In the genomic region with DNA sequence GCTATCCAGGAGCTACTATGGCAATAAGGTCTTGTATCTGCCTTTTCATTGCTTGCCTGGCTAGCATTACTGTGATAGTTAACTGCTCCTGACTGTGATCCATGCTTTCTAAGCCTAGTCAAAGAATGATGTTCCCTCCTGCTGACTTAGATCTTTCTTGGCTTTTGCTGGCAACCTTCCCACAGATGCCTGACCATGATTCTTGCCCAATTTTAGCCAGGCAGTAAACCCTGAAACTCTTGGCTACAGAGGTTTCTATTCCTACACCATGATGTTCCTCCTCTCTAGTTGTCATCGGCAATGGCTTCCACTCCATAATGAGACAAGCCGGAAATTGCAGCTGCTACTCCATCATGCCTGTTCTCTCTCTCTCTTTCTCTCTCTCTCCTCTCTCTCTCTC, we compare ENCODE assay signal across 2 cellular contexts.
TF ChIP-seq lines count a peak whose summit lies in the region.

No MANE protein-coding gene starts in this region.

TF ChIP-seq in IMR-90, 13 proteins besides CTCF, POLR2A, EP300 and RAD21 (continued from another document):
- TF ChIP-seq, protein P1, sequence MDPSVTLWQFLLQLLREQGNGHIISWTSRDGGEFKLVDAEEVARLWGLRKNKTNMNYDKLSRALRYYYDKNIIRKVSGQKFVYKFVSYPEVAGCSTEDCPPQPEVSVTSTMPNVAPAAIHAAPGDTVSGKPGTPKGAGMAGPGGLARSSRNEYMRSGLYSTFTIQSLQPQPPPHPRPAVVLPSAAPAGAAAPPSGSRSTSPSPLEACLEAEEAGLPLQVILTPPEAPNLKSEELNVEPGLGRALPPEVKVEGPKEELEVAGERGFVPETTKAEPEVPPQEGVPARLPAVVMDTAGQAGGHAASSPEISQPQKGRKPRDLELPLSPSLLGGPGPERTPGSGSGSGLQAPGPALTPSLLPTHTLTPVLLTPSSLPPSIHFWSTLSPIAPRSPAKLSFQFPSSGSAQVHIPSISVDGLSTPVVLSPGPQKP (IDR thresholded peaks at IDR 0.05; ENCODE audit: borderline replicate concordance, low read depth, low read length): no peak
- TF ChIP-seq RFX5 (IDR thresholded peaks at IDR 0.05; ENCODE audit: low read depth, low read length) (no peak), NFE2L2 (IDR thresholded peaks at IDR 0.05; ENCODE audit: low read depth, low read length) (no peak), MAZ (IDR thresholded peaks at IDR 0.05; ENCODE audit: borderline replicate concordance, low read depth, low read length) (no peak), FOS (IDR thresholded peaks at IDR 0.05; ENCODE audit: low read depth, low read length) (no peak), RCOR1 (IDR thresholded peaks at IDR 0.05; ENCODE audit: insufficient replicate concordance, low read length) (no peak), CHD1 (IDR thresholded peaks at IDR 0.05; ENCODE audit: low read depth, low read length) (no peak), MAFK (IDR thresholded peaks at IDR 0.05; ENCODE audit: low read depth, low read length) (no peak), SMC3 (IDR thresholded peaks at IDR 0.05; ENCODE audit: low read depth, low read length) (no peak), BHLHE40 (IDR thresholded peaks at IDR 0.05; ENCODE audit: low read depth, low read length) (no peak), MXI1 (IDR thresholded peaks at IDR 0.05; ENCODE audit: borderline replicate concordance, low read depth, low read length) (no peak)
- TF ChIP-seq, protein P2, sequence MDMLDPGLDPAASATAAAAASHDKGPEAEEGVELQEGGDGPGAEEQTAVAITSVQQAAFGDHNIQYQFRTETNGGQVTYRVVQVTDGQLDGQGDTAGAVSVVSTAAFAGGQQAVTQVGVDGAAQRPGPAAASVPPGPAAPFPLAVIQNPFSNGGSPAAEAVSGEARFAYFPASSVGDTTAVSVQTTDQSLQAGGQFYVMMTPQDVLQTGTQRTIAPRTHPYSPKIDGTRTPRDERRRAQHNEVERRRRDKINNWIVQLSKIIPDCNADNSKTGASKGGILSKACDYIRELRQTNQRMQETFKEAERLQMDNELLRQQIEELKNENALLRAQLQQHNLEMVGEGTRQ (IDR thresholded peaks at IDR 0.05; ENCODE audit: low read depth, low read length): no peak

TF ChIP-seq in HEK293T, 16 proteins besides CTCF, POLR2A, EP300 and RAD21 (continued from another document):
- no peak for TF ChIP-seq FOXM1 (IDR thresholded peaks at IDR 0.05; ENCODE audit: borderline replicate concordance)
- no peak for TF ChIP-seq ZNF384 (IDR thresholded peaks at IDR 0.05)
- TF ChIP-seq BHLHE40 (IDR thresholded peaks at IDR 0.05; ENCODE audit: borderline replicate concordance): no peak
- TF ChIP-seq FOXA1 (IDR thresholded peaks at IDR 0.05): no peak
- no peak for TF ChIP-seq TARDBP (IDR thresholded peaks at IDR 0.05)
- TF ChIP-seq SUZ12 (IDR thresholded peaks at IDR 0.05): no peak
- TF ChIP-seq, protein P3, sequence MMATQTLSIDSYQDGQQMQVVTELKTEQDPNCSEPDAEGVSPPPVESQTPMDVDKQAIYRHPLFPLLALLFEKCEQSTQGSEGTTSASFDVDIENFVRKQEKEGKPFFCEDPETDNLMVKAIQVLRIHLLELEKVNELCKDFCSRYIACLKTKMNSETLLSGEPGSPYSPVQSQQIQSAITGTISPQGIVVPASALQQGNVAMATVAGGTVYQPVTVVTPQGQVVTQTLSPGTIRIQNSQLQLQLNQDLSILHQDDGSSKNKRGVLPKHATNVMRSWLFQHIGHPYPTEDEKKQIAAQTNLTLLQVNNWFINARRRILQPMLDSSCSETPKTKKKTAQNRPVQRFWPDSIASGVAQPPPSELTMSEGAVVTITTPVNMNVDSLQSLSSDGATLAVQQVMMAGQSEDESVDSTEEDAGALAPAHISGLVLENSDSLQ (IDR thresholded peaks at IDR 0.05): no peak
- TF ChIP-seq CTBP1 (IDR thresholded peaks at IDR 0.05; ENCODE audit: borderline replicate concordance): no peak
- no peak for TF ChIP-seq NFRKB (IDR thresholded peaks at IDR 0.05)
TF ChIP-seq in HEK293T: peak in this region for 0.
